ENCODE assay signal across 16 cellular contexts in genomic region chr10:78577673-78578072, GRCh38.
DNase-seq lines count a peak whose midpoint lies in the region; ATAC-seq, FAIRE-seq and TF ChIP-seq lines count a peak whose summit lies in the region.
"Had no signal": no experiment of that assay in that cellular context is flagged by ENCODE, and none has a peak within 500 bp of the region (broad histone marks: within the 10 kb centered on the region; RNA-seq: fewer than 3 reads in every experiment).

No MANE protein-coding gene starts in this region.

- H3K4me3 Mint-ChIP-seq in WTC11: no peak overlapping the region

- TF ChIP-seq CTCF in NB4 (IDR thresholded peaks at IDR 0.05; ENCODE audit: low read depth, low read length) (peak; percentile 3), WTC11 (IDR thresholded peaks at IDR 0.05) (no peak), mucosa of descending colon (IDR thresholded peaks at IDR 0.05) (no peak)

- no peaks in the 10 kb centered on the region for H3K36me3 ChIP-seq in mucosa of descending colon (ENCODE audit: low read depth)
- H3K36me3 ChIP-seq: heart right ventricle, SJSA1 had no signal

- peaks cover 8% of the 10 kb centered on the region for H3K4me1 Mint-ChIP-seq in WTC11

- POLR2A ChIA-PET in WTC11 (lab: Charles Lee): no interaction called here

- no peaks in the 10 kb centered on the region for H3K36me3 Mint-ChIP-seq in WTC11

- FAIRE-seq in RCC 7860 (lab: Jason Lieb, UNC): no peak
- FAIRE-seq: kidney had no signal

- H3K9me3 ChIP-seq in mucosa of descending colon: no peaks in the 10 kb centered on the region
- H3K9me3 ChIP-seq: heart right ventricle, SJSA1 had no signal

- no peak for TF ChIP-seq POLR2A in NB4 (IDR thresholded peaks at IDR 0.05; ENCODE audit: extremely low read depth, insufficient read length)

- peaks cover 5% of the 10 kb centered on the region for H3K4me1 ChIP-seq in mucosa of descending colon (ENCODE audit: low read depth)

- intact Hi-C loops in mucosa of descending colon (cut with DNase I, micrococcal nuclease): no loop called here

- ATAC-seq in WTC11: peak; percentile 59
- ATAC-seq in mucosa of descending colon: peak; percentile 80
- no peak for ATAC-seq in GM18907 (IDR thresholded peaks at IDR 0.05; ENCODE audit: unreplicated experiment)
- ATAC-seq: heart right ventricle had no signal

- H3K27ac Mint-ChIP-seq in WTC11: no peak overlapping the region

- CTCF ChIA-PET in WTC11 (lab: Charles Lee): no interaction called here

- DNase-seq in CD1c-positive myeloid dendritic cell (ENCODE audit: extremely low spot score) (peak; percentile 80), NB4 (ENCODE audit: low read depth) (peak; percentile 66), WTC11 (ENCODE audit: low spot score) (no peak), mucosa of descending colon (peak in 2 of 3 donors; percentile 47 to 58), SW480 (ENCODE audit: low spot score) (no peak), cortex of kidney (lab: John Stamatoyannopoulos, UW) (no peak), RCC 7860 (ENCODE audit: low spot score) (no peak)
- DNase-seq: activated CD4-positive, alpha-beta T cell treated with anti-CD3 and anti-CD28 coated beads, Interleukin-2, amount 50 U/mL, for 48 hours; effector CD8-positive, alpha-beta T cell; heart right ventricle; kidney; NCI-H1105 treated with DMSO at 0.1 percent for 48 hours; occipital lobe; T1000 had no signal

- H3K9me3 Mint-ChIP-seq in WTC11: no peaks in the 10 kb centered on the region; the same call in 1 of the 2 replicates

- H3K4me3 ChIP-seq in NB4 (ENCODE audit: low read depth, low read length) (no peak overlapping the region), mucosa of descending colon (no peak overlapping the region)
- H3K4me3 ChIP-seq: heart right ventricle, SJSA1 had no signal

- H3K27me3 Mint-ChIP-seq in WTC11 (ENCODE audit: low read depth): no peaks in the 10 kb centered on the region; the same call in 1 of the 2 replicates

TF ChIP-seq in WTC11, 78 proteins besides CTCF, POLR2A, EP300 and RAD21:
- no peak for TF ChIP-seq ATF6 (CRISPR knock-in tag; IDR thresholded peaks at IDR 0.05)
- TF ChIP-seq TCF7 (CRISPR knock-in tag; IDR thresholded peaks at IDR 0.05; ENCODE audit: low read depth): no peak
- TF ChIP-seq RORB (CRISPR knock-in tag; IDR thresholded peaks at IDR 0.05): no peak
- TF ChIP-seq MXD4 (CRISPR knock-in tag; IDR thresholded peaks at IDR 0.05; ENCODE audit: borderline replicate concordance): no peak
- TF ChIP-seq ZNF263 (CRISPR knock-in tag; IDR thresholded peaks at IDR 0.05; ENCODE audit: low read depth): no peak
- no peak for TF ChIP-seq FOXJ3 (CRISPR knock-in tag; IDR thresholded peaks at IDR 0.05; ENCODE audit: borderline replicate concordance)
- no peak for TF ChIP-seq ZNF121 (CRISPR knock-in tag; IDR thresholded peaks at IDR 0.05)

Comparison
In these comparisons a context has a peak if more than half of its experiments do, and no peak if none do; other contexts are left out.
1. DNase-seq: peak in CD1c-positive myeloid dendritic cell (single experiment), NB4 (single experiment) and mucosa of descending colon (2 of 3); none in WTC11 (single experiment), SW480 (single experiment), cortex of kidney (single experiment) and RCC 7860 (single experiment).